In the genomic region with DNA sequence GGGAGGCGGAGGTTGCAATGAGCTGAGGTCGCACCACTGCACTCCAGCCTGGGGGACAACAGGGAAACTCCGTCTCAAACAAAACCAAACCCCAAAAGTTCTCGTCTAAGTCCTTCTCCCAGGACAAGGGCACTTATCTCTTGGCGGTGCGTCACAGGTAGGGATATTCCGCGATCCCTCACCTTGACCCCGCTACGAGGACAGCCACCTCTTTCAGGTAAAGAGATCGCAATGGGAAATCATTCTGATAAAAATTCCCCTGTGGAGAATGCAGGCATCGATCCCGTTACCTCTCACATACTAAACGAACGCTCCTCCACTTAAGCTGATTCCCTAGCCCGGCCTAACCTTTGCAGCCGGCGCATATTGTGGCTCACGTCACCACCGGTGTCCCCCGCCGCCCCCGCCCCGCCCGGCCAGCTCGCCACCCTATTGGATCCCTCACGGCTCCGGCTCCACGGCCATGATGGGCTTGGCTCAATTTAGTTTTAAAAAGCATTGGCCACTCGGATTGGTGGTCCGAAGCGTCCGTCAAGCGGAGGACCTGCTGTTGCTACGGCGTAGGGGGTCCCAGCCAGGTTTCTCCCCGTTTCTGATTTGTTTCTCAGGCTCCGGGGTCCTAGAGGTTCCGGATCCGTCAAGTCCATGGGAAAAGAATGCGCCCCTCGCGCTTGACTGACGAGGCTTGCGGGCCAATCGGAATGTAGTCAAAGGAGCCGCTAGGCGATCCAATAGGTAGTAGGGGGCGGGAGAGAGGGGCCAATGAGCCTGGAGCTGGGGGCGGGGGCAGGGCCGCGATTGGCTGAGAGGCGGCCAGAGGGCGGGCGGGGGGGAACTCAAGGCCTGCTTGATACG, we compare ENCODE assay signal across 1 cellular context.
TF ChIP-seq lines count a peak whose summit lies in the region.

No MANE protein-coding gene starts in this region.

TF ChIP-seq in HepG2, 621 proteins besides CTCF, POLR2A, EP300 and RAD21 (continued from another document and continues in another):
- TF ChIP-seq HNRNPH1 (optimal IDR thresholded peaks at IDR 0.05; ENCODE audit: low read depth, low read length): no peak
- TF ChIP-seq POLR2AphosphoS2 (IDR thresholded peaks at IDR 0.05; ENCODE audit: low read depth, low read length): no peak
- TF ChIP-seq, protein P1, sequence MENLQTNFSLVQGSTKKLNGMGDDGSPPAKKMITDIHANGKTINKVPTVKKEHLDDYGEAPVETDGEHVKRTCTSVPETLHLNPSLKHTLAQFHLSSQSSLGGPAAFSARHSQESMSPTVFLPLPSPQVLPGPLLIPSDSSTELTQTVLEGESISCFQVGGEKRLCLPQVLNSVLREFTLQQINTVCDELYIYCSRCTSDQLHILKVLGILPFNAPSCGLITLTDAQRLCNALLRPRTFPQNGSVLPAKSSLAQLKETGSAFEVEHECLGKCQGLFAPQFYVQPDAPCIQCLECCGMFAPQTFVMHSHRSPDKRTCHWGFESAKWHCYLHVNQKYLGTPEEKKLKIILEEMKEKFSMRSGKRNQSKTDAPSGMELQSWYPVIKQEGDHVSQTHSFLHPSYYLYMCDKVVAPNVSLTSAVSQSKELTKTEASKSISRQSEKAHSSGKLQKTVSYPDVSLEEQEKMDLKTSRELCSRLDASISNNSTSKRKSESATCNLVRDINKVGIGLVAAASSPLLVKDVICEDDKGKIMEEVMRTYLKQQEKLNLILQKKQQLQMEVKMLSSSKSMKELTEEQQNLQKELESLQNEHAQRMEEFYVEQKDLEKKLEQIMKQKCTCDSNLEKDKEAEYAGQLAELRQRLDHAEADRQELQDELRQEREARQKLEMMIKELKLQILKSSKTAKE (CRISPR knock-in tag; IDR thresholded peaks at IDR 0.05; ENCODE audit: borderline replicate concordance): peak; percentile 23; the same call in 1 of the 2 replicates
- 0 out of 2 replicates have a peak, but pooled peaks have one; percentile 73 for TF ChIP-seq ZNF235 (CRISPR knock-in tag; IDR thresholded peaks at IDR 0.05; ENCODE audit: borderline replicate concordance)
- TF ChIP-seq ZNF792 (CRISPR knock-in tag; IDR thresholded peaks at IDR 0.05): peak; percentile 68
- TF ChIP-seq, protein P2, sequence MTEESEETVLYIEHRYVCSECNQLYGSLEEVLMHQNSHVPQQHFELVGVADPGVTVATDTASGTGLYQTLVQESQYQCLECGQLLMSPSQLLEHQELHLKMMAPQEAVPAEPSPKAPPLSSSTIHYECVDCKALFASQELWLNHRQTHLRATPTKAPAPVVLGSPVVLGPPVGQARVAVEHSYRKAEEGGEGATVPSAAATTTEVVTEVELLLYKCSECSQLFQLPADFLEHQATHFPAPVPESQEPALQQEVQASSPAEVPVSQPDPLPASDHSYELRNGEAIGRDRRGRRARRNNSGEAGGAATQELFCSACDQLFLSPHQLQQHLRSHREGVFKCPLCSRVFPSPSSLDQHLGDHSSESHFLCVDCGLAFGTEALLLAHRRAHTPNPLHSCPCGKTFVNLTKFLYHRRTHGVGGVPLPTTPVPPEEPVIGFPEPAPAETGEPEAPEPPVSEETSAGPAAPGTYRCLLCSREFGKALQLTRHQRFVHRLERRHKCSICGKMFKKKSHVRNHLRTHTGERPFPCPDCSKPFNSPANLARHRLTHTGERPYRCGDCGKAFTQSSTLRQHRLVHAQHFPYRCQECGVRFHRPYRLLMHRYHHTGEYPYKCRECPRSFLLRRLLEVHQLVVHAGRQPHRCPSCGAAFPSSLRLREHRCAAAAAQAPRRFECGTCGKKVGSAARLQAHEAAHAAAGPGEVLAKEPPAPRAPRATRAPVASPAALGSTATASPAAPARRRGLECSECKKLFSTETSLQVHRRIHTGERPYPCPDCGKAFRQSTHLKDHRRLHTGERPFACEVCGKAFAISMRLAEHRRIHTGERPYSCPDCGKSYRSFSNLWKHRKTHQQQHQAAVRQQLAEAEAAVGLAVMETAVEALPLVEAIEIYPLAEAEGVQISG (CRISPR knock-in tag; IDR thresholded peaks at IDR 0.05): no peak; the same call in none of the 2 replicates
- no peak for TF ChIP-seq PLRG1 (conservative IDR thresholded peaks at IDR 0.05)
- peak; percentile 93 for TF ChIP-seq HIVEP1 (CRISPR knock-in tag; IDR thresholded peaks at IDR 0.05)
- TF ChIP-seq, protein P3, sequence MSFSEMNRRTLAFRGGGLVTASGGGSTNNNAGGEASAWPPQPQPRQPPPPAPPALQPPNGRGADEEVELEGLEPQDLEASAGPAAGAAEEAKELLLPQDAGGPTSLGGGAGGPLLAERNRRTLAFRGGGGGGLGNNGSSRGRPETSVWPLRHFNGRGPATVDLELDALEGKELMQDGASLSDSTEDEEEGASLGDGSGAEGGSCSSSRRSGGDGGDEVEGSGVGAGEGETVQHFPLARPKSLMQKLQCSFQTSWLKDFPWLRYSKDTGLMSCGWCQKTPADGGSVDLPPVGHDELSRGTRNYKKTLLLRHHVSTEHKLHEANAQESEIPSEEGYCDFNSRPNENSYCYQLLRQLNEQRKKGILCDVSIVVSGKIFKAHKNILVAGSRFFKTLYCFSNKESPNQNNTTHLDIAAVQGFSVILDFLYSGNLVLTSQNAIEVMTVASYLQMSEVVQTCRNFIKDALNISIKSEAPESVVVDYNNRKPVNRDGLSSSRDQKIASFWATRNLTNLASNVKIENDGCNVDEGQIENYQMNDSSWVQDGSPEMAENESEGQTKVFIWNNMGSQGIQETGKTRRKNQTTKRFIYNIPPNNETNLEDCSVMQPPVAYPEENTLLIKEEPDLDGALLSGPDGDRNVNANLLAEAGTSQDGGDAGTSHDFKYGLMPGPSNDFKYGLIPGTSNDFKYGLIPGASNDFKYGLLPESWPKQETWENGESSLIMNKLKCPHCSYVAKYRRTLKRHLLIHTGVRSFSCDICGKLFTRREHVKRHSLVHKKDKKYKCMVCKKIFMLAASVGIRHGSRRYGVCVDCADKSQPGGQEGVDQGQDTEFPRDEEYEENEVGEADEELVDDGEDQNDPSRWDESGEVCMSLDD (CRISPR knock-in tag; IDR thresholded peaks at IDR 0.05; ENCODE audit: borderline replicate concordance): no peak
- no peak for TF ChIP-seq PCBP2 (optimal IDR thresholded peaks at IDR 0.05; ENCODE audit: low read depth, low read length, poor library complexity, severe bottlenecking)
- peak; percentile 82; the same call in 1 of the 2 replicates for TF ChIP-seq ZC3H13 (CRISPR knock-in tag; IDR thresholded peaks at IDR 0.05)
- no peak for TF ChIP-seq REL (CRISPR knock-in tag; conservative IDR thresholded peaks at IDR 0.05)
- no peak; the same call in 1 of the 2 replicates for TF ChIP-seq NRL (CRISPR knock-in tag; IDR thresholded peaks at IDR 0.05; ENCODE audit: borderline replicate concordance)
- TF ChIP-seq TEAD3 (CRISPR knock-in tag; optimal IDR thresholded peaks at IDR 0.05; ENCODE audit: borderline replicate concordance): peak; percentile 61
- TF ChIP-seq MTF2 (CRISPR knock-in tag; IDR thresholded peaks at IDR 0.05; ENCODE audit: borderline replicate concordance): no peak
- TF ChIP-seq, protein P4, sequence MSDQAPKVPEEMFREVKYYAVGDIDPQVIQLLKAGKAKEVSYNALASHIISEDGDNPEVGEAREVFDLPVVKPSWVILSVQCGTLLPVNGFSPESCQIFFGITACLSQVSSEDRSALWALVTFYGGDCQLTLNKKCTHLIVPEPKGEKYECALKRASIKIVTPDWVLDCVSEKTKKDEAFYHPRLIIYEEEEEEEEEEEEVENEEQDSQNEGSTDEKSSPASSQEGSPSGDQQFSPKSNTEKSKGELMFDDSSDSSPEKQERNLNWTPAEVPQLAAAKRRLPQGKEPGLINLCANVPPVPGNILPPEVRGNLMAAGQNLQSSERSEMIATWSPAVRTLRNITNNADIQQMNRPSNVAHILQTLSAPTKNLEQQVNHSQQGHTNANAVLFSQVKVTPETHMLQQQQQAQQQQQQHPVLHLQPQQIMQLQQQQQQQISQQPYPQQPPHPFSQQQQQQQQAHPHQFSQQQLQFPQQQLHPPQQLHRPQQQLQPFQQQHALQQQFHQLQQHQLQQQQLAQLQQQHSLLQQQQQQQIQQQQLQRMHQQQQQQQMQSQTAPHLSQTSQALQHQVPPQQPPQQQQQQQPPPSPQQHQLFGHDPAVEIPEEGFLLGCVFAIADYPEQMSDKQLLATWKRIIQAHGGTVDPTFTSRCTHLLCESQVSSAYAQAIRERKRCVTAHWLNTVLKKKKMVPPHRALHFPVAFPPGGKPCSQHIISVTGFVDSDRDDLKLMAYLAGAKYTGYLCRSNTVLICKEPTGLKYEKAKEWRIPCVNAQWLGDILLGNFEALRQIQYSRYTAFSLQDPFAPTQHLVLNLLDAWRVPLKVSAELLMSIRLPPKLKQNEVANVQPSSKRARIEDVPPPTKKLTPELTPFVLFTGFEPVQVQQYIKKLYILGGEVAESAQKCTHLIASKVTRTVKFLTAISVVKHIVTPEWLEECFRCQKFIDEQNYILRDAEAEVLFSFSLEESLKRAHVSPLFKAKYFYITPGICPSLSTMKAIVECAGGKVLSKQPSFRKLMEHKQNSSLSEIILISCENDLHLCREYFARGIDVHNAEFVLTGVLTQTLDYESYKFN (CRISPR knock-in tag; conservative IDR thresholded peaks at IDR 0.05): peak; percentile 40; the same call in 1 of the 2 replicates
- 0 out of 2 replicates have a peak, but pooled peaks have one; percentile 35 for TF ChIP-seq ZNF567 (CRISPR knock-in tag; IDR thresholded peaks at IDR 0.05; ENCODE audit: borderline replicate concordance)
- TF ChIP-seq ZFAT (CRISPR knock-in tag; conservative IDR thresholded peaks at IDR 0.05): no peak
- peak; percentile 69; the same call in 1 of the 2 replicates for TF ChIP-seq ZNF788 (CRISPR knock-in tag; IDR thresholded peaks at IDR 0.05; ENCODE audit: borderline replicate concordance)
- TF ChIP-seq KDM2A (CRISPR knock-in tag; IDR thresholded peaks at IDR 0.05; ENCODE audit: borderline replicate concordance, low read depth): peak; percentile 38; the same call in 1 of the 2 replicates
- TF ChIP-seq ZNF354B (CRISPR knock-in tag; IDR thresholded peaks at IDR 0.05): peak; percentile 21; the same call in 1 of the 2 replicates
- no peak for TF ChIP-seq XBP1 (CRISPR knock-in tag; IDR thresholded peaks at IDR 0.05)
- TF ChIP-seq ESRRA (CRISPR knock-in tag; IDR thresholded peaks at IDR 0.05; ENCODE audit: low read depth): peak; percentile 95
- TF ChIP-seq ZSCAN25 (CRISPR knock-in tag; IDR thresholded peaks at IDR 0.05): no peak
- TF ChIP-seq ZNF773 (CRISPR knock-in tag; IDR thresholded peaks at IDR 0.05; ENCODE audit: borderline replicate concordance): no peak
- TF ChIP-seq, protein P5, sequence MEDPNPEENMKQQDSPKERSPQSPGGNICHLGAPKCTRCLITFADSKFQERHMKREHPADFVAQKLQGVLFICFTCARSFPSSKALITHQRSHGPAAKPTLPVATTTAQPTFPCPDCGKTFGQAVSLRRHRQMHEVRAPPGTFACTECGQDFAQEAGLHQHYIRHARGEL (CRISPR knock-in tag; IDR thresholded peaks at IDR 0.05): no peak; the same call in 1 of the 2 replicates
- TF ChIP-seq ZNF33B (CRISPR knock-in tag; IDR thresholded peaks at IDR 0.05): 0 out of 2 replicates have a peak, but pooled peaks have one; percentile 48
- TF ChIP-seq, protein P6, sequence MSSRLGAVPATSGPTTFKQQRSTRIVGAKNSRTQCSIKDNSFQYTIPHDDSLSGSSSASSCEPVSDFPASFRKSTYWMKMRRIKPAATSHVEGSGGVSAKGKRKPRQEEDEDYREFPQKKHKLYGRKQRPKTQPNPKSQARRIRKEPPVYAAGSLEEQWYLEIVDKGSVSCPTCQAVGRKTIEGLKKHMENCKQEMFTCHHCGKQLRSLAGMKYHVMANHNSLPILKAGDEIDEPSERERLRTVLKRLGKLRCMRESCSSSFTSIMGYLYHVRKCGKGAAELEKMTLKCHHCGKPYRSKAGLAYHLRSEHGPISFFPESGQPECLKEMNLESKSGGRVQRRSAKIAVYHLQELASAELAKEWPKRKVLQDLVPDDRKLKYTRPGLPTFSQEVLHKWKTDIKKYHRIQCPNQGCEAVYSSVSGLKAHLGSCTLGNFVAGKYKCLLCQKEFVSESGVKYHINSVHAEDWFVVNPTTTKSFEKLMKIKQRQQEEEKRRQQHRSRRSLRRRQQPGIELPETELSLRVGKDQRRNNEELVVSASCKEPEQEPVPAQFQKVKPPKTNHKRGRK (CRISPR knock-in tag; IDR thresholded peaks at IDR 0.05): no peak
- TF ChIP-seq, protein P7, sequence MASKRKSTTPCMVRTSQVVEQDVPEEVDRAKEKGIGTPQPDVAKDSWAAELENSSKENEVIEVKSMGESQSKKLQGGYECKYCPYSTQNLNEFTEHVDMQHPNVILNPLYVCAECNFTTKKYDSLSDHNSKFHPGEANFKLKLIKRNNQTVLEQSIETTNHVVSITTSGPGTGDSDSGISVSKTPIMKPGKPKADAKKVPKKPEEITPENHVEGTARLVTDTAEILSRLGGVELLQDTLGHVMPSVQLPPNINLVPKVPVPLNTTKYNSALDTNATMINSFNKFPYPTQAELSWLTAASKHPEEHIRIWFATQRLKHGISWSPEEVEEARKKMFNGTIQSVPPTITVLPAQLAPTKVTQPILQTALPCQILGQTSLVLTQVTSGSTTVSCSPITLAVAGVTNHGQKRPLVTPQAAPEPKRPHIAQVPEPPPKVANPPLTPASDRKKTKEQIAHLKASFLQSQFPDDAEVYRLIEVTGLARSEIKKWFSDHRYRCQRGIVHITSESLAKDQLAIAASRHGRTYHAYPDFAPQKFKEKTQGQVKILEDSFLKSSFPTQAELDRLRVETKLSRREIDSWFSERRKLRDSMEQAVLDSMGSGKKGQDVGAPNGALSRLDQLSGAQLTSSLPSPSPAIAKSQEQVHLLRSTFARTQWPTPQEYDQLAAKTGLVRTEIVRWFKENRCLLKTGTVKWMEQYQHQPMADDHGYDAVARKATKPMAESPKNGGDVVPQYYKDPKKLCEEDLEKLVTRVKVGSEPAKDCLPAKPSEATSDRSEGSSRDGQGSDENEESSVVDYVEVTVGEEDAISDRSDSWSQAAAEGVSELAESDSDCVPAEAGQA (IDR thresholded peaks at IDR 0.05; ENCODE audit: low read depth): peak; percentile 27; the same call in 1 of the 2 replicates
- TF ChIP-seq, protein P7 (CRISPR knock-in tag; IDR thresholded peaks at IDR 0.05; ENCODE audit: borderline replicate concordance): no peak
- 0 out of 2 replicates have a peak, but pooled peaks have one; percentile 28 for TF ChIP-seq MZF1 (CRISPR knock-in tag; IDR thresholded peaks at IDR 0.05; ENCODE audit: borderline replicate concordance)
- TF ChIP-seq SP140L (CRISPR knock-in tag; IDR thresholded peaks at IDR 0.05; ENCODE audit: borderline replicate concordance): no peak
- TF ChIP-seq SALL2 (CRISPR knock-in tag; IDR thresholded peaks at IDR 0.05): peak; percentile 46; the same call in 1 of the 2 replicates
- TF ChIP-seq NR3C1 (CRISPR knock-in tag; IDR thresholded peaks at IDR 0.05): no peak
- TF ChIP-seq ZNF607 (CRISPR knock-in tag; IDR thresholded peaks at IDR 0.05; ENCODE audit: borderline replicate concordance): no peak
